Comparison of ENCODE assay signal across 14 cellular contexts in genomic region chr1:64856564-64856963, GRCh38.
DNase-seq lines count a peak whose midpoint lies in the region; ATAC-seq and TF ChIP-seq lines count a peak whose summit lies in the region.
"Had no signal": no experiment of that assay in that cellular context is flagged by ENCODE, and none has a peak within 500 bp of the region (broad histone marks: within the 10 kb centered on the region; RNA-seq: fewer than 3 reads in every experiment).

No MANE protein-coding gene starts in this region.

- no peaks in the 10 kb centered on the region for H3K9me3 Mint-ChIP-seq in activated T-cell treated with anti-CD3 and anti-CD28 coated beads, Interleukin-2, amount 50 U/mL, for 24 hours
- H3K9me3 Mint-ChIP-seq in activated T-cell treated with anti-CD3 and anti-CD28 coated beads, Interleukin-2, amount 50 U/mL, for 4 hours, result no peaks in the 10 kb centered on the region
- H3K9me3 Mint-ChIP-seq: effector memory CD8-positive, alpha-beta T cell had no signal

- TF ChIP-seq CTCF in gastroesophageal sphincter (IDR thresholded peaks at IDR 0.05), result no peak

- TF ChIP-seq POLR2A in gastroesophageal sphincter (IDR thresholded peaks at IDR 0.05), result no peak

- peak overlapping the region; percentile 28 for H3K27ac Mint-ChIP-seq in activated T-cell treated with anti-CD3 and anti-CD28 coated beads, Interleukin-2, amount 50 U/mL, for 24 hours

- no peaks in the 10 kb centered on the region for H3K27me3 Mint-ChIP-seq in activated T-cell treated with anti-CD3 and anti-CD28 coated beads, Interleukin-2, amount 50 U/mL, for 24 hours
- H3K27me3 Mint-ChIP-seq in activated T-cell treated with anti-CD3 and anti-CD28 coated beads, Interleukin-2, amount 50 U/mL, for 4 hours (ENCODE audit: low read depth), result no peaks in the 10 kb centered on the region
- H3K27me3 Mint-ChIP-seq: effector memory CD8-positive, alpha-beta T cell had no signal

- peaks cover 0 to 10% (median 0%) of the 10 kb centered on the region in 3 donors for H3K4me1 ChIP-seq in gastroesophageal sphincter
- H3K4me1 ChIP-seq: parathyroid adenoma had no signal

- no peak for TF ChIP-seq EP300 in gastroesophageal sphincter (IDR thresholded peaks at IDR 0.05)

- no peak overlapping the region for H3K27ac ChIP-seq in gastroesophageal sphincter
- H3K27ac ChIP-seq: GM23248, parathyroid adenoma, thoracic aorta had no signal

- H3K4me1 Mint-ChIP-seq in activated T-cell treated with anti-CD3 and anti-CD28 coated beads, Interleukin-2, amount 50 U/mL, for 24 hours (ENCODE audit: low read depth), result peaks cover 7% of the 10 kb centered on the region
- H3K4me1 Mint-ChIP-seq in activated T-cell treated with anti-CD3 and anti-CD28 coated beads, Interleukin-2, amount 50 U/mL, for 4 hours (ENCODE audit: low read depth), result peaks cover 9% of the 10 kb centered on the region

- no peak for ATAC-seq in activated T-cell treated with anti-CD3 and anti-CD28 coated beads, Interleukin-2, amount 50 U/mL, for 4 hours
- peak; percentile 75 for ATAC-seq in gastroesophageal sphincter
- ATAC-seq: effector memory CD8-positive, alpha-beta T cell had no signal

- 35% methylated on average over 6 of the region's 10 CpGs; no CpG with 5 or more reads in 1 of the 2 donors for WGBS in gastroesophageal sphincter (ENCODE audit: low coverage in 1 of 2), 2 donors

- no peaks in the 10 kb centered on the region for H3K27me3 ChIP-seq in gastroesophageal sphincter

- no peaks in the 10 kb centered on the region for H3K9me3 ChIP-seq in gastroesophageal sphincter
- H3K9me3 ChIP-seq: thoracic aorta had no signal

- no peak for DNase-seq in activated T-cell treated with anti-CD3 and anti-CD28 coated beads, Interleukin-2, amount 50 U/mL, for 24 hours
- no peak for DNase-seq in activated T-cell treated with anti-CD3 and anti-CD28 coated beads, Interleukin-2, amount 50 U/mL, for 4 hours
- DNase-seq in NCI-H69 (lab: John Stamatoyannopoulos, UW) (peak; percentile 43), skeletal muscle cell (ENCODE audit: low read depth) (peak; percentile 5), activated gamma-delta T cell (lab: John Stamatoyannopoulos, UW) (no peak), T-helper 9 cell (no peak), NCI-H748 (lab: John Stamatoyannopoulos, UW; ENCODE audit: unreplicated experiment) (no peak)
- DNase-seq: effector memory CD8-positive, alpha-beta T cell; GM23248; MM.1S; OCI-M1 had no signal

- peaks cover 95% of the 10 kb centered on the region for H3K36me3 Mint-ChIP-seq in activated T-cell treated with anti-CD3 and anti-CD28 coated beads, Interleukin-2, amount 50 U/mL, for 24 hours (ENCODE audit: low read depth)
- H3K36me3 Mint-ChIP-seq in activated T-cell treated with anti-CD3 and anti-CD28 coated beads, Interleukin-2, amount 50 U/mL, for 4 hours (ENCODE audit: insufficient read depth), result peaks cover 53% of the 10 kb centered on the region

- H3K4me3 Mint-ChIP-seq in activated T-cell treated with anti-CD3 and anti-CD28 coated beads, Interleukin-2, amount 50 U/mL, for 24 hours, result no peak overlapping the region
- no peak overlapping the region for H3K4me3 Mint-ChIP-seq in activated T-cell treated with anti-CD3 and anti-CD28 coated beads, Interleukin-2, amount 50 U/mL, for 4 hours
- H3K4me3 Mint-ChIP-seq: effector memory CD8-positive, alpha-beta T cell had no signal

- H3K36me3 ChIP-seq in gastroesophageal sphincter, result peaks cover 0 to 90% of the 10 kb centered on the region in 2 donors

- H3K4me3 ChIP-seq in gastroesophageal sphincter (no peak overlapping the region), skeletal muscle cell (ENCODE audit: low read depth, low read length) (no peak overlapping the region)
- H3K4me3 ChIP-seq: GM23248, thoracic aorta had no signal

Comparison
In these comparisons a context has a peak if more than half of its experiments do, and no peak if none do; other contexts are left out.
1. DNase-seq: peak in NCI-H69 (single experiment) and skeletal muscle cell (single experiment); none in activated T-cell treated with anti-CD3 and anti-CD28 coated beads, Interleukin-2, amount 50 U/mL, for 24 hours (single experiment), activated T-cell treated with anti-CD3 and anti-CD28 coated beads, Interleukin-2, amount 50 U/mL, for 4 hours (single experiment), activated gamma-delta T cell (single experiment), T-helper 9 cell (single experiment) and NCI-H748 (single experiment).